Comparison of ENCODE assay signal across 21 cellular contexts in genomic region chr2:216169087-216169486, GRCh38.
"Had no signal": no experiment of that assay in that cellular context is flagged by ENCODE, and none has a peak within 500 bp of the region (broad histone marks: within the 10 kb centered on the region; RNA-seq: fewer than 3 reads in every experiment).

No MANE protein-coding gene starts in this region.

- H3K36me3 ChIP-seq: uterus had no signal

- H3K9me3 ChIP-seq: adrenal gland, breast epithelium, mucosa of descending colon, suprapubic skin, transverse colon, uterus had no signal

- H3K4me3 ChIP-seq: adrenal gland, breast epithelium, mucosa of descending colon, suprapubic skin, transverse colon, uterus had no signal

- H3K27ac Mint-ChIP-seq: activated CD4-positive, alpha-beta T cell treated with anti-CD3 and anti-CD28 coated beads, Interleukin-2, amount 10 ng/mL, durations not matched to agents 24 days and 14 days; memory B cell; T-cell had no signal

- H3K27ac ChIP-seq: breast epithelium, suprapubic skin, transverse colon, uterus had no signal

- H3K4me1 ChIP-seq: breast epithelium, transverse colon, uterus had no signal

- ATAC-seq: activated naive CD4-positive, alpha-beta T cell treated with anti-CD3 and anti-CD28 coated beads, Interleukin-2, amount 50 U/mL, for 72 hours; esophagus mucosa; left ventricle myocardium superior; mucosa of descending colon; T-cell had no signal

- DNase-seq: activated CD4-positive, alpha-beta T cell treated with anti-CD3 and anti-CD28 coated beads, Interleukin-2, amount 10 ng/mL, durations not matched to agents 24 days and 14 days; activated CD8-positive, alpha-beta memory T cell treated with anti-CD3 and anti-CD28 coated beads, Interleukin-2, amount 50 U/mL, for 4 hours; activated effector memory CD4-positive, alpha-beta T cell treated with anti-CD3 and anti-CD28 coated beads, Interleukin-2, amount 50 U/mL, for 16 hours; activated T-cell treated with anti-CD3 and anti-CD28 coated beads, Interleukin-2, amount 50 U/mL, for 48 hours; adrenal gland; cortex of kidney; effector CD4-positive, alpha-beta T cell; immature natural killer cell; left ventricle myocardium superior; mucosa of descending colon; naive B cell; stimulated activated naive CD4-positive, alpha-beta T cell treated with Interleukin-2 at 50 U/mL for 16 hours; T-cell; transverse colon; uterus had no signal

- FAIRE-seq: astrocyte had no signal

- H3K9me3 Mint-ChIP-seq: activated CD4-positive, alpha-beta T cell treated with anti-CD3 and anti-CD28 coated beads, Interleukin-2, amount 10 ng/mL, durations not matched to agents 24 days and 14 days; activated naive CD4-positive, alpha-beta T cell treated with anti-CD3 and anti-CD28 coated beads, Interleukin-2, amount 50 U/mL, for 72 hours; immature natural killer cell; memory B cell; naive B cell; T-cell had no signal

- H3K27me3 ChIP-seq: adrenal gland, breast epithelium, suprapubic skin, transverse colon, uterus had no signal

- H3K4me3 Mint-ChIP-seq: activated CD4-positive, alpha-beta T cell treated with anti-CD3 and anti-CD28 coated beads, Interleukin-2, amount 10 ng/mL, durations not matched to agents 24 days and 14 days; immature natural killer cell; memory B cell; naive B cell; T-cell had no signal

- H3K27me3 Mint-ChIP-seq: activated CD4-positive, alpha-beta T cell treated with anti-CD3 and anti-CD28 coated beads, Interleukin-2, amount 10 ng/mL, durations not matched to agents 24 days and 14 days; memory B cell; naive B cell; T-cell had no signal
